In genomic region chr9:3868012-3868411, GRCh38 we compare ENCODE assay signal across 11 cellular contexts.
DNase-seq lines count a peak whose midpoint lies in the region; ATAC-seq lines count a peak whose summit lies in the region.
"Had no signal": no experiment of that assay in that cellular context is flagged by ENCODE, and none has a peak within 500 bp of the region (broad histone marks: within the 10 kb centered on the region; RNA-seq: fewer than 3 reads in every experiment).

No MANE protein-coding gene starts in this region.

- H3K9me3 Mint-ChIP-seq in activated T-cell treated with anti-CD3 and anti-CD28 coated beads, Interleukin-2, amount 50 U/mL, for 72 hours, result peaks cover 0 to 11% of the 10 kb centered on the region in 2 donors

- H3K27ac Mint-ChIP-seq in activated T-cell treated with anti-CD3 and anti-CD28 coated beads, Interleukin-2, amount 50 U/mL, for 72 hours, result no peak overlapping the region

- no peak overlapping the region for H3K4me3 Mint-ChIP-seq in activated T-cell treated with anti-CD3 and anti-CD28 coated beads, Interleukin-2, amount 50 U/mL, for 72 hours

- peak; percentile 18 to 19 for DNase-seq in activated T-cell treated with anti-CD3 and anti-CD28 coated beads, Interleukin-2, amount 50 U/mL, for 72 hours
- no peak for DNase-seq in activated T-cell treated with anti-CD3 and anti-CD28 coated beads, Interleukin-2, amount 50 U/mL, for 1 hour
- peak; percentile 43 for DNase-seq in renal cortical epithelial cell (ENCODE audit: low read depth)
- DNase-seq in stimulated activated CD8-positive, alpha-beta memory T cell treated with anti-CD3 and anti-CD28 coated beads, Interleukin-4, amount 100 ng/mL, for 48 hours, result no peak
- DNase-seq in nucleus accumbens (lab: John Stamatoyannopoulos, UW), result no peak
- DNase-seq in cerebellar nuclear complex (lab: John Stamatoyannopoulos, UW), result no peak
- DNase-seq: DMS53, NCI-H2107, testis had no signal

- ATAC-seq in activated T-cell treated with anti-CD3 and anti-CD28 coated beads, Interleukin-2, amount 50 U/mL, for 72 hours (replicated peaks in 1 of 2), result peak; percentile 88 to 90
- ATAC-seq in GM21528 (IDR thresholded peaks at IDR 0.05; ENCODE audit: low FRiP score, unreplicated experiment), result peak; percentile 58
- peak; percentile 84 for ATAC-seq in HG03280 (IDR thresholded peaks at IDR 0.05; ENCODE audit: unreplicated experiment)

- peaks cover 65% of the 10 kb centered on the region for H3K27me3 Mint-ChIP-seq in activated T-cell treated with anti-CD3 and anti-CD28 coated beads, Interleukin-2, amount 50 U/mL, for 72 hours (ENCODE audit: low read depth)

- H3K36me3 Mint-ChIP-seq in activated T-cell treated with anti-CD3 and anti-CD28 coated beads, Interleukin-2, amount 50 U/mL, for 72 hours (ENCODE audit: insufficient read depth in 2 of 2), result no peaks in the 10 kb centered on the region

- peaks cover 35% of the 10 kb centered on the region for H3K4me1 Mint-ChIP-seq in activated T-cell treated with anti-CD3 and anti-CD28 coated beads, Interleukin-2, amount 50 U/mL, for 72 hours (ENCODE audit: low read depth)

Comparison
In these comparisons a context has a peak if more than half of its experiments do, and no peak if none do; other contexts are left out.
1. DNase-seq: peak in activated T-cell treated with anti-CD3 and anti-CD28 coated beads, Interleukin-2, amount 50 U/mL, for 72 hours (2 of 2) and renal cortical epithelial cell (single experiment); none in activated T-cell treated with anti-CD3 and anti-CD28 coated beads, Interleukin-2, amount 50 U/mL, for 1 hour (single experiment), stimulated activated CD8-positive, alpha-beta memory T cell treated with anti-CD3 and anti-CD28 coated beads, Interleukin-4, amount 100 ng/mL, for 48 hours (single experiment), nucleus accumbens (0 of 56) and cerebellar nuclear complex (0 of 2).
2. Peak in every context shown above with its lines, with median percentiles within 50 percentile points of each other: ATAC-seq.